ENCODE assay signal across 1 cellular context in genomic region chr4:110514889-110515479, GRCh38.
TF ChIP-seq lines count a peak whose summit lies in the region.

No MANE protein-coding gene starts in this region.

TF ChIP-seq in HepG2, 621 proteins besides CTCF, POLR2A, EP300 and RAD21 (continued from another document):
- no peak for TF ChIP-seq PBX2 (CRISPR knock-in tag; IDR thresholded peaks at IDR 0.05)
- no peak for TF ChIP-seq BRCA1 (CRISPR knock-in tag; IDR thresholded peaks at IDR 0.05)
- no peak for TF ChIP-seq MAFF (IDR thresholded peaks at IDR 0.05; ENCODE audit: low read depth, low read length)
- no peak for TF ChIP-seq SNAPC5 (CRISPR knock-in tag; IDR thresholded peaks at IDR 0.05; ENCODE audit: borderline replicate concordance)
- TF ChIP-seq MIER3 (CRISPR knock-in tag; IDR thresholded peaks at IDR 0.05; ENCODE audit: borderline replicate concordance) = no peak
- no peak for TF ChIP-seq SYNCRIP (IDR thresholded peaks at IDR 0.05; ENCODE audit: insufficient read depth, low read depth, low read length)
- no peak for TF ChIP-seq ATF4 (CRISPR knock-in tag; IDR thresholded peaks at IDR 0.05)
- no peak for TF ChIP-seq MYPOP (CRISPR knock-in tag; IDR thresholded peaks at IDR 0.05)
- TF ChIP-seq NR2C2 (CRISPR knock-in tag; IDR thresholded peaks at IDR 0.05; ENCODE audit: borderline replicate concordance) = no peak
